14 cellular contexts compared by ENCODE assay signal in genomic region chr4:88286897-88287296, GRCh38. TPM values are rescaled to one million over a fixed set of nuclear protein-coding genes. Genes with fewer than 3 reads are reported as not detected.
DNase-seq lines count a peak whose midpoint lies in the region; ATAC-seq, FAIRE-seq and TF ChIP-seq lines count a peak whose summit lies in the region.
"Had no signal": no experiment of that assay in that cellular context is flagged by ENCODE, and none has a peak within 500 bp of the region (broad histone marks: within the 10 kb centered on the region; RNA-seq: fewer than 3 reads in every experiment).

No MANE protein-coding gene starts in this region.

- no peaks in the 10 kb centered on the region for H3K27me3 ChIP-seq in tibial artery
- H3K27me3 ChIP-seq: brain microvascular endothelial cell had no signal

- H3K4me3 ChIP-seq in coronary artery (no peak overlapping the region), tibial artery (no peak overlapping the region)
- H3K4me3 ChIP-seq: psoas muscle had no signal

- no peak overlapping the region for H3K4me3 Mint-ChIP-seq in T-helper 17 cell
- H3K4me3 Mint-ChIP-seq: endodermal cell had no signal

- peaks cover 28% of the 10 kb centered on the region for H3K4me1 Mint-ChIP-seq in T-helper 17 cell

- H3K36me3 ChIP-seq in tibial artery, result no peaks in the 10 kb centered on the region
- H3K36me3 ChIP-seq: brain microvascular endothelial cell had no signal

- H3K4me1 ChIP-seq in tibial artery, result peaks cover 0 to 53% (median 27%) of the 10 kb centered on the region in 4 donors

- FAIRE-seq in RCC 7860 (lab: Jason Lieb, UNC), result no peak
- no peak for FAIRE-seq in frontal cortex (lab: Jason Lieb, UNC)

- peak overlapping the region; percentile 99 for H3K27ac Mint-ChIP-seq in T-helper 17 cell
- H3K27ac Mint-ChIP-seq: endodermal cell had no signal

- no peak for DNase-seq in T-helper 17 cell
- DNase-seq in coronary artery (ENCODE audit: low spot score), result no peak
- DNase-seq in medulla oblongata (ENCODE audit: extremely low spot score), result peak; percentile 41
- no peak for DNase-seq in tibial artery
- DNase-seq in RCC 7860 (ENCODE audit: low spot score), result no peak
- DNase-seq in frontal cortex (ENCODE audit: low spot score in 2 of 2), result no peak
- DNase-seq: brain microvascular endothelial cell, DMS53, endodermal cell, NCI-H187 treated with DMSO at 0.1 percent for 48 hours, NCI-H526 treated with DMSO at 0.1 percent for 48 hours, psoas muscle had no signal

- H3K27me3 Mint-ChIP-seq in T-helper 17 cell, result no peaks in the 10 kb centered on the region

- intact Hi-C loops in tibial artery (cut with DNase I; ENCODE audit: low total_unique reads), result no loop called here

- no peaks in the 10 kb centered on the region for H3K9me3 ChIP-seq in T-helper 17 cell (ENCODE audit: control insufficient read depth, low read length, poor library complexity, severe bottlenecking)
- H3K9me3 ChIP-seq in tibial artery, result no peaks in the 10 kb centered on the region
- H3K9me3 ChIP-seq: psoas muscle had no signal

- peaks cover 2% of the 10 kb centered on the region for H3K36me3 Mint-ChIP-seq in T-helper 17 cell (ENCODE audit: low read depth)

- no peak for ATAC-seq in T-helper 17 cell
- no peak for ATAC-seq in GM18505 (IDR thresholded peaks at IDR 0.05; ENCODE audit: unreplicated experiment)
- ATAC-seq: Panc1, psoas muscle had no signal

- peak overlapping the region; percentile 80 to 85 for H3K27ac ChIP-seq in coronary artery
- peak overlapping the region; percentile 98 to 99 for H3K27ac ChIP-seq in tibial artery
- H3K27ac ChIP-seq: brain microvascular endothelial cell, psoas muscle had no signal

- TF ChIP-seq CTCF in coronary artery (IDR thresholded peaks at IDR 0.05) (no peak), tibial artery (IDR thresholded peaks at IDR 0.05) (no peak)

- TF ChIP-seq POLR2A in GM18505 (IDR thresholded peaks at IDR 0.05; ENCODE audit: borderline replicate concordance, extremely low read depth, insufficient read depth, insufficient read length), result no peak

RNA-seq across cellular contexts. Expression of gene PPM1K, which starts 2.5 kb away (rescaled TPM):
- total RNA-seq in T-helper 17 cell, result 10 to 100 TPM; 77.3 to 91.1 TPM
- 117 TPM for total RNA-seq in frontal cortex
